8 cellular contexts compared by ENCODE assay signal in the genomic region with DNA sequence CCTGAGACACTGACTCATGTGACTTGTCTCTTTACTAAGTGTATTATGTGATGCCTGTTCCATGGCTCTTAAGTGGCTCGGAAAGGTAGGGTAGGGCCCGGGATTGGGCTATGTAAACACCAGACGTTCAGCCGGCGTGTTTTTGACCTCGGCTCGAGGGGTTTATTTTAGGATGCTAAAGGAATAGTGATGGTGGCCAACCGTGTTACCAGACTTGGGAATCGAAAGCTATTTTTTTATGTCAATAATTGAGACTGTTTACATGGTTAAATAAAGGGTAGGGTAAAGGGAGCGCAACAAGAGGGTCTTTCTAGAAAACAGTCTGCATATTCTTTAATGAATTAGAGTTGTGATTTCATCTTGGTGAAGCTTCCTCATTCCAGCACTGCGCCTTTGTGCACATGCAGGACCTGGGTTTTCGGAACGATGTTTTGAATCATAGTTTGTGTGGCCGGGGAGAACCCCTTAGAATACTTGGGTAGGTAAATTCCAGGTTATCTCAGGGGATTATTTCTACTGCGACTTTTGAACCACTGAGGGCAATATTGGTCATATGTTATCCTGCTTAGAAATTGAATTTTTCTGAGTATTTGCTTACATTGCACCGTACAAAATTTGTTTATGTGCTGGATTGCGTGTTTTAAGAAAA. TPM values are rescaled to one million over a fixed set of nuclear protein-coding genes. Genes with fewer than 3 reads are reported as not detected.
DNase-seq lines count a peak whose midpoint lies in the region; ATAC-seq and TF ChIP-seq lines count a peak whose summit lies in the region.

No MANE protein-coding gene starts in this region.

- dilution Hi-C loops in IMR-90 (cut with HindIII; ENCODE audit: low sequenced_read_pairs, unreplicated experiment) = no loop called here
- dilution Hi-C loops in mammary epithelial cell (cut with HindIII; ENCODE audit: low sequenced_read_pairs) = no loop called here

- H3K4me2 ChIP-seq in IMR-90 (ENCODE audit: low read depth, low read length) (peak overlapping the region; percentile 56), mammary epithelial cell (ENCODE audit: insufficient read depth, low read depth, low read length) (peak overlapping the region; percentile 91)

- H2BK5ac ChIP-seq in IMR-90 (ENCODE audit: low read depth, low read length, poor library complexity, severe bottlenecking) = peak overlapping the region; percentile 82

- peak; percentile 3 for ATAC-seq in GM19467 (IDR thresholded peaks at IDR 0.05; ENCODE audit: unreplicated experiment)
- peak; percentile 1; the same call in 1 of the 2 replicates for ATAC-seq in IMR-90 (ENCODE audit: low read depth)

- H3K9ac ChIP-seq in IMR-90 (ENCODE audit: low read depth, low read length) (peak overlapping the region; percentile 90), mammary epithelial cell (ENCODE audit: insufficient read depth, low read length) (peak overlapping the region; percentile 89)

- no peaks in the 10 kb centered on the region for H3K27me3 ChIP-seq in IMR-90 (ENCODE audit: control insufficient read depth, insufficient read depth, low read length)
- no peaks in the 10 kb centered on the region for H3K27me3 ChIP-seq in mammary epithelial cell (ENCODE audit: insufficient read depth, low read length)

- H3K79me2 ChIP-seq in mammary epithelial cell (ENCODE audit: insufficient read depth, low read length) = peaks cover 60% of the 10 kb centered on the region

- TF ChIP-seq CTCF in CD14-positive monocyte (IDR thresholded peaks at IDR 0.05) (no peak), IMR-90 (conservative IDR thresholded peaks at IDR 0.05; ENCODE audit: low read depth, low read length) (no peak), mammary epithelial cell (conservative IDR thresholded peaks at IDR 0.05 in 1 of 2, IDR thresholded peaks at IDR 0.05 in 1 of 2; ENCODE audit: extremely low read depth in 1 of 2, insufficient read depth in 1 of 2, low read depth in 1 of 2, low read length in 2 of 2) (no peak)

- no peaks in the 10 kb centered on the region for H3K36me3 ChIP-seq in IMR-90 (ENCODE audit: control insufficient read depth, insufficient read depth, low read length)
- H3K36me3 ChIP-seq in mammary epithelial cell (ENCODE audit: insufficient read depth, low read length) = no peaks in the 10 kb centered on the region

- CTCF ChIA-PET in IMR-90 (lab: Yijun Ruan, JAX) = interaction anchor here (0.6 kb wide), 1 partner anchor 127 kb away, joined by 3 read pairs; no protein-coding TSS in a partner anchor
- CTCF ChIA-PET in mammary epithelial cell (lab: Charles Lee; ENCODE audit: low non-redundant PET) = no interaction called here

- H3K27me3 Mint-ChIP-seq in CD14-positive monocyte (ENCODE audit: low read depth in 3 of 3) = peaks cover 0 to 2% (median 2%) of the 10 kb centered on the region in 3 donors

- in situ Hi-C loops in IMR-90 (cut with MboI; ENCODE audit: low sequenced_read_pairs) (loop anchor here (5.0 kb wide), 1 partner anchor 173 kb away; a partner anchor contains a TSS), mammary epithelial cell (cut with MboI; ENCODE audit: low sequenced_read_pairs in 2 of 2) (loop anchor here in 1 of 2 donors (5.0 kb wide), 1 partner anchor 168 kb away; no protein-coding TSS in a partner anchor)

- TF ChIP-seq POLR2A in IMR-90 (IDR thresholded peaks at IDR 0.05; ENCODE audit: low read depth, low read length) = no peak

- no peak overlapping the region for H2AK5ac ChIP-seq in IMR-90 (ENCODE audit: low read depth, low read length)

- peak overlapping the region; percentile 31 for H3K14ac ChIP-seq in IMR-90 (replicated peaks; ENCODE audit: low read depth, low read length)

- 0% methylated on average over 4 of the region's 17 CpGs; no CpG with 5 or more reads in 1 of the 2 experiments for WGBS in IMR-90 (ENCODE audit: extremely low coverage in 2 of 2, insufficient read length in 1 of 2), 2 experiments
- WGBS in mammary epithelial cell (ENCODE audit: low coverage, missing lambda C conversion rate) = under 1% methylated on average over 17 of the region's 17 CpGs

- H3K27ac Mint-ChIP-seq in CD14-positive monocyte = peak overlapping the region in 6 of 7 donors; percentile 68 to 93 (median 88)

- H4K8ac ChIP-seq in IMR-90 (ENCODE audit: low read depth in 2 of 2, low read length in 2 of 2) = peak overlapping the region in 1 of 2 experiments; percentile 24; a peak in 2 of 4 replicates

- peak overlapping the region; percentile 94 for H3K4me3 ChIP-seq in IMR-90 (ENCODE audit: insufficient read depth, low read depth, low read length)
- peak overlapping the region; percentile 92 to 94 (median 93) for H3K4me3 ChIP-seq in mammary epithelial cell (replicated peaks in 1 of 3; ENCODE audit: insufficient read depth in 1 of 3, low read depth in 2 of 3, low read length in 3 of 3)

- H3K79me1 ChIP-seq in IMR-90 (ENCODE audit: low read depth in 1 of 2, low read length in 2 of 2) = peaks cover 3 to 32% of the 10 kb centered on the region in 2 experiments

- no peak overlapping the region for H2BK20ac ChIP-seq in IMR-90 (ENCODE audit: low read depth, low read length)

- H3K18ac ChIP-seq in IMR-90 (ENCODE audit: low read depth, low read length) = peak overlapping the region; percentile 1; the same call in 1 of the 2 replicates

- H3K4me3 Mint-ChIP-seq in CD14-positive monocyte = peak overlapping the region; percentile 93 to 96

- peak overlapping the region; percentile 74 for H3K23ac ChIP-seq in IMR-90 (ENCODE audit: low read depth, low read length)

- DNase-seq in CD14-positive monocyte (ENCODE audit: low spot score) (no peak), IMR-90 (peak; percentile 32), T-helper 1 cell (peak in 4 of 5 donors; percentile 24 to 32 (median 29)), mammary epithelial cell (peak; percentile 65), left kidney (ENCODE audit: low read depth, low spot score) (peak; percentile 47), cortex of kidney (lab: John Stamatoyannopoulos, UW) (no peak)
- DNase-seq in stimulated activated CD4-positive, alpha-beta T cell treated with anti-CD3 and anti-CD28 coated beads, Interleukin-4, amount 100 ng/mL, for 24 hours = peak; percentile 66

- H3K4me1 Mint-ChIP-seq in CD14-positive monocyte = peaks cover 29% of the 10 kb centered on the region

- no peaks in the 10 kb centered on the region for H3K36me3 Mint-ChIP-seq in CD14-positive monocyte

- peak overlapping the region; percentile 16; the same call in 1 of the 2 replicates for H4K91ac ChIP-seq in IMR-90 (ENCODE audit: insufficient read depth, low read depth, low read length)

- no peak overlapping the region for H4K5ac ChIP-seq in IMR-90 (ENCODE audit: low read depth, low read length)

- peak overlapping the region; percentile 94 for H3K27ac ChIP-seq in IMR-90 (ENCODE audit: insufficient read depth, low read length)
- H3K27ac ChIP-seq in mammary epithelial cell (ENCODE audit: insufficient read depth, low read depth, low read length) = peak overlapping the region; percentile 87

- intact Hi-C loops in CD14-positive monocyte (cut with micrococcal nuclease) = loop anchor here (5.0 to 10.0 kb wide), 5 partner anchors 33 to 305 kb away; a partner anchor contains a TSS
- intact Hi-C loops in IMR-90 (cut with micrococcal nuclease) = loop anchor here (5.0 kb wide), 3 partner anchors 42 to 408 kb away; no protein-coding TSS in a partner anchor
- intact Hi-C loops in mammary epithelial cell (cut with micrococcal nuclease) = loop anchor here (5.0 kb wide), 2 partner anchors 113 to 303 kb away; a partner anchor contains a TSS

- POLR2A ChIA-PET in IMR-90 (lab: Charles Lee; ENCODE audit: unreplicated experiment) = interaction anchor here (0.6 kb wide), 1 partner anchor 87 kb away, joined by 3 read pairs; no protein-coding TSS in a partner anchor

- H3K4me1 ChIP-seq in IMR-90 (ENCODE audit: control insufficient read depth, insufficient read depth, low read length) (no peaks in the 10 kb centered on the region; the same call in 1 of the 2 replicates), mammary epithelial cell (ENCODE audit: insufficient read depth, low read length) (peaks cover 6% of the 10 kb centered on the region)

- H2BK15ac ChIP-seq in IMR-90 (ENCODE audit: low read depth, low read length) = peak overlapping the region; percentile 65; the same call in 1 of the 3 replicates

- H3K4ac ChIP-seq in IMR-90 (ENCODE audit: low read depth, low read length) = peak overlapping the region; percentile 80; the same call in 1 of the 2 replicates

- BruUV-seq in IMR-90 (replicated peaks; lab: Mats Ljungman, UMichigan) = no TSS peak
- no TSS peak for BruUV-seq in mammary epithelial cell (replicated peaks; lab: Mats Ljungman, UMichigan)

- H2AFZ ChIP-seq in IMR-90 (replicated peaks; ENCODE audit: low read length, poor library complexity) (peak overlapping the region; percentile 60), mammary epithelial cell (ENCODE audit: low read depth, low read length) (peak overlapping the region; percentile 90)

- peak overlapping the region; percentile 18 for H2AK9ac ChIP-seq in IMR-90 (replicated peaks; ENCODE audit: low read depth, low read length, poor library complexity)

- H3K56ac ChIP-seq in IMR-90 (ENCODE audit: extremely low read depth, insufficient read depth, low read length) = peak overlapping the region; percentile 83; the same call in 1 of the 2 replicates

- H4K20me1 ChIP-seq in IMR-90 (ENCODE audit: insufficient read depth, low read length) = peaks cover 25% of the 10 kb centered on the region; the same call in 1 of the 2 replicates
- H4K20me1 ChIP-seq in mammary epithelial cell (ENCODE audit: insufficient read depth, low read length) = no peaks in the 10 kb centered on the region

- 0 out of 2 replicates have a peak overlapping the region, but pooled peaks have one; percentile 1 for H2BK120ac ChIP-seq in IMR-90 (ENCODE audit: low read depth, low read length)

- H3K9me3 Mint-ChIP-seq in CD14-positive monocyte = no peaks in the 10 kb centered on the region

- H3K9me3 ChIP-seq in IMR-90 (ENCODE audit: control insufficient read depth, insufficient read depth, low read length) (no peaks in the 10 kb centered on the region), mammary epithelial cell (replicated peaks; ENCODE audit: insufficient read depth, low read length) (no peaks in the 10 kb centered on the region)

- no peaks in the 10 kb centered on the region for H3K9me1 ChIP-seq in IMR-90 (ENCODE audit: insufficient read depth, low read length)

- no peak for TF ChIP-seq RAD21 in IMR-90 (IDR thresholded peaks at IDR 0.05; ENCODE audit: low read length)

TF ChIP-seq in IMR-90, 13 proteins besides CTCF, POLR2A, EP300 and RAD21 (continues in another document):
- TF ChIP-seq NFE2L2 (IDR thresholded peaks at IDR 0.05; ENCODE audit: low read depth, low read length) = no peak
- TF ChIP-seq CHD1 (IDR thresholded peaks at IDR 0.05; ENCODE audit: low read depth, low read length) = no peak

RNA-seq across cellular contexts. Expression of a gene that starts 1.2 kb away (rescaled TPM):
- polyA plus RNA-seq in CD14-positive monocyte (1 to 10 TPM; 9.4 to 9.5 TPM), IMR-90 (2012; rRNA removed) (4.1 and 5.7 TPM in 2 replicates), mammary epithelial cell (6.4 TPM)
- total RNA-seq in IMR-90 (2012; rRNA removed) (22.4 and 28.6 TPM in 2 replicates), mammary epithelial cell (10 to 100 TPM; 20.0 to 24.7 TPM)
- polyA plus RNA-seq in IMR-90 (2012; cell fraction: cytosol; rRNA removed) = 0.62 and 0.86 TPM in 2 replicates
- polyA plus RNA-seq in IMR-90 (2012; cell fraction: nucleus; rRNA removed; ENCODE audit: low replicate concordance) = 0.70 and 7.1 TPM in 2 replicates
- 24.8 TPM for polyA minus RNA-seq in mammary epithelial cell

Comparison
In these comparisons a context has a peak if more than half of its experiments do, and no peak if none do; other contexts are left out.
1. DNase-seq: peak in IMR-90 (single experiment), T-helper 1 cell (4 of 5), mammary epithelial cell (single experiment), left kidney (single experiment) and stimulated activated CD4-positive, alpha-beta T cell treated with anti-CD3 and anti-CD28 coated beads, Interleukin-4, amount 100 ng/mL, for 24 hours (single experiment); none in CD14-positive monocyte (single experiment) and cortex of kidney (single experiment).